14 cellular contexts compared by ENCODE assay signal in the genomic region with DNA sequence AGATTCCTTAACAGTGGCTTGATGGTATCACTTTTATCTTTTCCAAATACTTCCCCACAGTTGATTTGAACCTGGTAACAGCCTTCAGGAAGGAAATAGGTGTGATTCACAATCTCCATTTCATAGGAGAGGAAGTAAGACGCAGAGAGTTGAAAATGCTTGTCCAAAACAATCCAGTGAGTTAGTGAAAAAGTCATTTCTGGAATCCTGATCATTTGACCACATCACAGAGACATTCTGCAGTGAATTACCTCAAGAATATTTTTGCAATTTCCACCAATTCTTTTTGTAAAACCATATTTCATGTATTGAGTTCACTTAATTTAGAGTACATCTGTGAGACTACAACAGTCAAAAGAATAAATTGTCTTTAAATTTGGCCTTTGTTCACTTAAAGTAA.
A peak's percentile ranks its signal among the peaks of the same experiment; 100 is the strongest.
DNase-seq lines count a peak whose midpoint lies in the region; ATAC-seq and TF ChIP-seq lines count a peak whose summit lies in the region.
"Had no signal": no experiment of that assay in that cellular context is flagged by ENCODE, and none has a peak within 500 bp of the region (broad histone marks: within the 10 kb centered on the region; RNA-seq: fewer than 3 reads in every experiment).

No MANE protein-coding gene starts in this region.

- peak overlapping the region; percentile 47 to 77; a peak in 3 of 4 replicates for H3K27ac ChIP-seq in SK-N-SH (ENCODE audit: low read depth in 2 of 2, low read length in 1 of 2)
- H3K27ac ChIP-seq: thyroid gland had no signal

- intact Hi-C loops in head of caudate nucleus (cut with DNase I), result no loop called here

- peak overlapping the region; percentile 0; the same call in 1 of the 2 replicates for H3K4me2 ChIP-seq in SK-N-SH

- TF ChIP-seq EP300 in SK-N-SH (IDR thresholded peaks at IDR 0.05; ENCODE audit: borderline replicate concordance in 1 of 2, low read depth in 1 of 2, low read length in 1 of 2), result peak in 1 of 2 experiments; percentile 90; a peak in 2 of 4 replicates

- H3K4me3 ChIP-seq in SK-N-SH (ENCODE audit: low read depth in 2 of 2, low read length in 1 of 2), result no peak overlapping the region
- no peak overlapping the region for H3K4me3 ChIP-seq in epithelial cell of proximal tubule (ENCODE audit: low read depth, low read length)
- no peak overlapping the region for H3K4me3 ChIP-seq in retinal pigment epithelial cell (ENCODE audit: low read length)
- H3K4me3 ChIP-seq: K562, thyroid gland had no signal

- peak overlapping the region; percentile 20; the same call in 1 of the 2 replicates for H3K9ac ChIP-seq in SK-N-SH

- ATAC-seq in HG03520 (IDR thresholded peaks at IDR 0.05; ENCODE audit: unreplicated experiment) (no peak), GM18511 (IDR thresholded peaks at IDR 0.05; ENCODE audit: unreplicated experiment) (no peak)
- ATAC-seq: K562 had no signal

- peaks cover 5% of the 10 kb centered on the region for H3F3A ChIP-seq in SK-N-SH (replicated peaks; ENCODE audit: insufficient read depth)

- no peaks in the 10 kb centered on the region for H3K36me3 ChIP-seq in SK-N-SH (replicated peaks in 1 of 2; ENCODE audit: control insufficient read depth in 1 of 2, insufficient read depth in 2 of 2, low read length in 1 of 2)
- H3K36me3 ChIP-seq: thyroid gland had no signal

- no peak for TF ChIP-seq RAD21 in SK-N-SH (IDR thresholded peaks at IDR 0.05; ENCODE audit: low read length)

- H3K27me3 ChIP-seq in SK-N-SH (ENCODE audit: insufficient read depth), result no peaks in the 10 kb centered on the region
- H3K27me3 ChIP-seq: thyroid gland had no signal

- 28% methylated on average over 1 of the region's 1 CpG for WGBS in SK-N-SH (ENCODE audit: low lambda C conversion rate)

- no peaks in the 10 kb centered on the region for H4K20me1 ChIP-seq in SK-N-SH (ENCODE audit: insufficient read depth)

- DNase-seq in GM04503 (ENCODE audit: low read depth) (peak; percentile 79), SK-N-SH (no peak), epithelial cell of proximal tubule (ENCODE audit: low read depth) (peak; percentile 10), retinal pigment epithelial cell (ENCODE audit: low read depth) (peak; percentile 47), head of caudate nucleus (no peak), DMS153 (lab: John Stamatoyannopoulos, UW) (no peak)
- DNase-seq: anterior cingulate cortex, DMS53, NCI-H526 treated with DMSO at 0.1 percent for 48 hours, SHP77 treated with DMSO at 0.1 percent for 48 hours, thyroid gland had no signal

- POLR2A ChIA-PET in SK-N-SH (lab: Yijun Ruan, JAX), result no interaction called here

- no peaks in the 10 kb centered on the region for H3K79me2 ChIP-seq in SK-N-SH (ENCODE audit: insufficient read depth)

- no peak for TF ChIP-seq CTCF in SK-N-SH (IDR thresholded peaks at IDR 0.05)
- no peak for TF ChIP-seq CTCF in epithelial cell of proximal tubule (conservative IDR thresholded peaks at IDR 0.05; ENCODE audit: low read depth, low read length)
- TF ChIP-seq CTCF in retinal pigment epithelial cell (conservative IDR thresholded peaks at IDR 0.05; ENCODE audit: low read depth, low read length), result no peak

- H3K9me2 ChIP-seq in SK-N-SH, result no peaks in the 10 kb centered on the region

- CTCF ChIA-PET in SK-N-SH (lab: Yijun Ruan, JAX), result interaction anchor here (1.0 to 1.7 kb wide), 3 partner anchors 12 to 207 kb away, joined by 3 to 4 read pairs (median 3); no protein-coding TSS in a partner anchor

- peak overlapping the region; percentile 24; the same call in 1 of the 2 replicates for H2AFZ ChIP-seq in SK-N-SH (ENCODE audit: low read depth)

- peaks cover 6 to 16% of the 10 kb centered on the region in 2 experiments; a peak in 3 of 4 replicates for H3K4me1 ChIP-seq in SK-N-SH (ENCODE audit: control insufficient read depth in 1 of 2, insufficient read depth in 2 of 2, low read depth in 1 of 2, low read length in 1 of 2)
- H3K4me1 ChIP-seq: thyroid gland had no signal

- H3K9me3 ChIP-seq in SK-N-SH, result no peaks in the 10 kb centered on the region
- H3K9me3 ChIP-seq: thyroid gland had no signal

TF ChIP-seq in SK-N-SH, 30 proteins besides CTCF, POLR2A, EP300 and RAD21 (continues in another document):
- TF ChIP-seq YY1 (IDR thresholded peaks at IDR 0.05; ENCODE audit: low read depth) (peak; percentile 44; the same call in 1 of the 2 replicates), SMC3 (IDR thresholded peaks at IDR 0.05; ENCODE audit: low read depth, low read length) (no peak), MXI1 (IDR thresholded peaks at IDR 0.05; ENCODE audit: low read depth, low read length) (no peak), MEF2A (IDR thresholded peaks at IDR 0.05; ENCODE audit: borderline replicate concordance, low read depth) (peak; percentile 82; the same call in 1 of the 2 replicates), POLR2AphosphoS5 (IDR thresholded peaks at IDR 0.05; ENCODE audit: low read depth, low read length) (peak; percentile 59; the same call in 1 of the 2 replicates), TCF12 (IDR thresholded peaks at IDR 0.05) (peak; percentile 86), TEAD4 (IDR thresholded peaks at IDR 0.05; ENCODE audit: borderline replicate concordance, insufficient read depth) (peak; percentile 97), ELF1 (IDR thresholded peaks at IDR 0.05) (0 out of 2 replicates have a peak, but pooled peaks have one; percentile 15), NFIC (IDR thresholded peaks at IDR 0.05; ENCODE audit: borderline replicate concordance) (peak; percentile 64), FOXJ3 (CRISPR knock-in tag; IDR thresholded peaks at IDR 0.05) (no peak), SIN3A (IDR thresholded peaks at IDR 0.05; ENCODE audit: borderline replicate concordance, low read depth, low read length) (no peak), JUND (IDR thresholded peaks at IDR 0.05) (peak; percentile 85), GABPA (IDR thresholded peaks at IDR 0.05; ENCODE audit: low read depth) (peak; percentile 20; the same call in 1 of the 2 replicates)
- TF ChIP-seq, protein P1, sequence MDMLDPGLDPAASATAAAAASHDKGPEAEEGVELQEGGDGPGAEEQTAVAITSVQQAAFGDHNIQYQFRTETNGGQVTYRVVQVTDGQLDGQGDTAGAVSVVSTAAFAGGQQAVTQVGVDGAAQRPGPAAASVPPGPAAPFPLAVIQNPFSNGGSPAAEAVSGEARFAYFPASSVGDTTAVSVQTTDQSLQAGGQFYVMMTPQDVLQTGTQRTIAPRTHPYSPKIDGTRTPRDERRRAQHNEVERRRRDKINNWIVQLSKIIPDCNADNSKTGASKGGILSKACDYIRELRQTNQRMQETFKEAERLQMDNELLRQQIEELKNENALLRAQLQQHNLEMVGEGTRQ (IDR thresholded peaks at IDR 0.05; ENCODE audit: borderline replicate concordance, low read depth, low read length), result no peak
- TF ChIP-seq, protein P2, sequence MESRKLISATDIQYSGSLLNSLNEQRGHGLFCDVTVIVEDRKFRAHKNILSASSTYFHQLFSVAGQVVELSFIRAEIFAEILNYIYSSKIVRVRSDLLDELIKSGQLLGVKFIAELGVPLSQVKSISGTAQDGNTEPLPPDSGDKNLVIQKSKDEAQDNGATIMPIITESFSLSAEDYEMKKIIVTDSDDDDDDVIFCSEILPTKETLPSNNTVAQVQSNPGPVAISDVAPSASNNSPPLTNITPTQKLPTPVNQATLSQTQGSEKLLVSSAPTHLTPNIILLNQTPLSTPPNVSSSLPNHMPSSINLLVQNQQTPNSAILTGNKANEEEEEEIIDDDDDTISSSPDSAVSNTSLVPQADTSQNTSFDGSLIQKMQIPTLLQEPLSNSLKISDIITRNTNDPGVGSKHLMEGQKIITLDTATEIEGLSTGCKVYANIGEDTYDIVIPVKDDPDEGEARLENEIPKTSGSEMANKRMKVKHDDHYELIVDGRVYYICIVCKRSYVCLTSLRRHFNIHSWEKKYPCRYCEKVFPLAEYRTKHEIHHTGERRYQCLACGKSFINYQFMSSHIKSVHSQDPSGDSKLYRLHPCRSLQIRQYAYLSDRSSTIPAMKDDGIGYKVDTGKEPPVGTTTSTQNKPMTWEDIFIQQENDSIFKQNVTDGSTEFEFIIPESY (IDR thresholded peaks at IDR 0.05; ENCODE audit: borderline replicate concordance, low read depth), result no peak
- TF ChIP-seq, protein P3, sequence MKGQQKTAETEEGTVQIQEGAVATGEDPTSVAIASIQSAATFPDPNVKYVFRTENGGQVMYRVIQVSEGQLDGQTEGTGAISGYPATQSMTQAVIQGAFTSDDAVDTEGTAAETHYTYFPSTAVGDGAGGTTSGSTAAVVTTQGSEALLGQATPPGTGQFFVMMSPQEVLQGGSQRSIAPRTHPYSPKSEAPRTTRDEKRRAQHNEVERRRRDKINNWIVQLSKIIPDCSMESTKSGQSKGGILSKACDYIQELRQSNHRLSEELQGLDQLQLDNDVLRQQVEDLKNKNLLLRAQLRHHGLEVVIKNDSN (IDR thresholded peaks at IDR 0.05; ENCODE audit: borderline replicate concordance, low read depth), result no peak
- TF ChIP-seq, protein P4, sequence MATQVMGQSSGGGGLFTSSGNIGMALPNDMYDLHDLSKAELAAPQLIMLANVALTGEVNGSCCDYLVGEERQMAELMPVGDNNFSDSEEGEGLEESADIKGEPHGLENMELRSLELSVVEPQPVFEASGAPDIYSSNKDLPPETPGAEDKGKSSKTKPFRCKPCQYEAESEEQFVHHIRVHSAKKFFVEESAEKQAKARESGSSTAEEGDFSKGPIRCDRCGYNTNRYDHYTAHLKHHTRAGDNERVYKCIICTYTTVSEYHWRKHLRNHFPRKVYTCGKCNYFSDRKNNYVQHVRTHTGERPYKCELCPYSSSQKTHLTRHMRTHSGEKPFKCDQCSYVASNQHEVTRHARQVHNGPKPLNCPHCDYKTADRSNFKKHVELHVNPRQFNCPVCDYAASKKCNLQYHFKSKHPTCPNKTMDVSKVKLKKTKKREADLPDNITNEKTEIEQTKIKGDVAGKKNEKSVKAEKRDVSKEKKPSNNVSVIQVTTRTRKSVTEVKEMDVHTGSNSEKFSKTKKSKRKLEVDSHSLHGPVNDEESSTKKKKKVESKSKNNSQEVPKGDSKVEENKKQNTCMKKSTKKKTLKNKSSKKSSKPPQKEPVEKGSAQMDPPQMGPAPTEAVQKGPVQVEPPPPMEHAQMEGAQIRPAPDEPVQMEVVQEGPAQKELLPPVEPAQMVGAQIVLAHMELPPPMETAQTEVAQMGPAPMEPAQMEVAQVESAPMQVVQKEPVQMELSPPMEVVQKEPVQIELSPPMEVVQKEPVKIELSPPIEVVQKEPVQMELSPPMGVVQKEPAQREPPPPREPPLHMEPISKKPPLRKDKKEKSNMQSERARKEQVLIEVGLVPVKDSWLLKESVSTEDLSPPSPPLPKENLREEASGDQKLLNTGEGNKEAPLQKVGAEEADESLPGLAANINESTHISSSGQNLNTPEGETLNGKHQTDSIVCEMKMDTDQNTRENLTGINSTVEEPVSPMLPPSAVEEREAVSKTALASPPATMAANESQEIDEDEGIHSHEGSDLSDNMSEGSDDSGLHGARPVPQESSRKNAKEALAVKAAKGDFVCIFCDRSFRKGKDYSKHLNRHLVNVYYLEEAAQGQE (IDR thresholded peaks at IDR 0.05; ENCODE audit: low read depth, low read length), result no peak
- TF ChIP-seq, protein P5, sequence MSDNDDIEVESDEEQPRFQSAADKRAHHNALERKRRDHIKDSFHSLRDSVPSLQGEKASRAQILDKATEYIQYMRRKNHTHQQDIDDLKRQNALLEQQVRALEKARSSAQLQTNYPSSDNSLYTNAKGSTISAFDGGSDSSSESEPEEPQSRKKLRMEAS (IDR thresholded peaks at IDR 0.05; ENCODE audit: low read depth), result no peak

Comparison
In these comparisons a context has a peak if more than half of its experiments do, and no peak if none do; other contexts are left out.
1. DNase-seq: peak in GM04503 (single experiment), epithelial cell of proximal tubule (single experiment) and retinal pigment epithelial cell (single experiment); none in SK-N-SH (single experiment), head of caudate nucleus (0 of 42) and DMS153 (single experiment).